Comparison of ENCODE assay signal across 8 cellular contexts in the genomic region with DNA sequence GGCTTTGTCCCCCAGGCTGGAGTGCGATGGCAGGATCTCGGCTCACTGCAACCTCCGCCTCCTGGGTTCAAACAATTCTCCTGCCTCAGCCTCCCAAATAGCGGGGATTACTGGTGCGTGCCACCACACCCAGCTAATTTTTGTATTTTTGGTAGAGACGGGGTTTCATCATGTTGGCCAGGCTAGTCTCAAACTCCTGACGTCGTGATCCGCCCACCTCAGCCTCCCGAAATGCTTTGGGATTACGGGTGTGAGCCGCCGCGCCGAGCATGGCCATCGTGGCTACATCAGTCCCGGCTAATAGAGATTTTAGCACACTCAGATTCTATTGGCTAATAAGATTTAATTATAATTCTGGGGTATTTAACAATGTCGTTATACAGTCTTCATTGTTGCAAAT. TPM values are rescaled to one million over a fixed set of nuclear protein-coding genes. Genes with fewer than 3 reads are reported as not detected.
DNase-seq lines count a peak whose midpoint lies in the region; ATAC-seq, FAIRE-seq and TF ChIP-seq lines count a peak whose summit lies in the region.
"Not testable (repeated sequence)": the region's sequence is repeated elsewhere in the genome, so short reads cannot be mapped to it uniquely, and the experiment has no call there.
"Had no signal": no experiment of that assay in that cellular context is flagged by ENCODE, and none has a peak within 500 bp of the region (broad histone marks: within the 10 kb centered on the region; RNA-seq: fewer than 3 reads in every experiment).

No MANE protein-coding gene starts in this region.

- H3K27me3 ChIP-seq in CD4-positive, CD25-positive, alpha-beta regulatory T cell (ENCODE audit: control insufficient read depth, insufficient read depth, low read length); RWPE2 (ENCODE audit: insufficient read depth, poor library complexity, severe bottlenecking); thyroid gland: not testable (repeated sequence)

- not testable (repeated sequence) for H3K4me3 ChIP-seq in CD4-positive, CD25-positive, alpha-beta regulatory T cell (ENCODE audit: low read depth, low read length); RWPE2 (ENCODE audit: severe bottlenecking); kidney (ENCODE audit: low read length in 2 of 2); thyroid gland (replicated peaks in 1 of 3)

- 96 to 98% methylated on average over 18 of the region's 18 CpGs for WGBS in thyroid gland, 2 donors

- intact Hi-C loops in activated CD8-positive, alpha-beta T cell treated with anti-CD3 and anti-CD28 coated beads for 36 hours (cut with micrococcal nuclease); kidney (cut with DNase I); thyroid gland (cut with DNase I): not testable (repeated sequence)

- not testable (repeated sequence) for H3K36me3 Mint-ChIP-seq in CD4-positive, CD25-positive, alpha-beta regulatory T cell; activated naive CD4-positive, alpha-beta T cell treated with anti-CD3 and anti-CD28 coated beads, Interleukin-2, amount 10 ng/mL, durations not matched to agents 7 days and 5 days; neural crest cell (ENCODE audit: low read depth)
- peaks cover 14% of the 10 kb centered on the region for H3K36me3 Mint-ChIP-seq in activated CD8-positive, alpha-beta T cell treated with anti-CD3 and anti-CD28 coated beads for 36 hours (ENCODE audit: low read depth)

- H3K27me3 Mint-ChIP-seq in CD4-positive, CD25-positive, alpha-beta regulatory T cell; activated CD8-positive, alpha-beta T cell treated with anti-CD3 and anti-CD28 coated beads for 36 hours; activated naive CD4-positive, alpha-beta T cell treated with anti-CD3 and anti-CD28 coated beads, Interleukin-2, amount 10 ng/mL, durations not matched to agents 7 days and 5 days; neural crest cell (ENCODE audit: low read depth): not testable (repeated sequence)

- TF ChIP-seq CTCF in RWPE2 (IDR thresholded peaks at IDR 0.05; ENCODE audit: poor library complexity, severe bottlenecking); activated CD8-positive, alpha-beta T cell treated with anti-CD3 and anti-CD28 coated beads for 36 hours (IDR thresholded peaks at IDR 0.05); kidney (IDR thresholded peaks at IDR 0.05; ENCODE audit: borderline replicate concordance, extremely low read depth, insufficient read depth); neural crest cell (conservative IDR thresholded peaks at IDR 0.05); thyroid gland (IDR thresholded peaks at IDR 0.05): not testable (repeated sequence)

- DNase-seq in CD4-positive, CD25-positive, alpha-beta regulatory T cell; activated CD8-positive, alpha-beta T cell treated with anti-CD3 and anti-CD28 coated beads for 36 hours; activated naive CD4-positive, alpha-beta T cell treated with anti-CD3 and anti-CD28 coated beads, Interleukin-2, amount 10 ng/mL, durations not matched to agents 7 days and 5 days; neural crest cell (ENCODE audit: low read depth, low spot score); thyroid gland: not testable (repeated sequence)
- DNase-seq in RWPE2 (ENCODE audit: low spot score) (peak; percentile 11), kidney (peak; percentile 63)

- peaks cover 0 to 25% (median 12%) of the 10 kb centered on the region in 4 donors for H3K4me1 Mint-ChIP-seq in CD4-positive, CD25-positive, alpha-beta regulatory T cell
- peaks cover 12% of the 10 kb centered on the region for H3K4me1 Mint-ChIP-seq in activated CD8-positive, alpha-beta T cell treated with anti-CD3 and anti-CD28 coated beads for 36 hours (ENCODE audit: low read depth)
- peaks cover 24% of the 10 kb centered on the region for H3K4me1 Mint-ChIP-seq in activated naive CD4-positive, alpha-beta T cell treated with anti-CD3 and anti-CD28 coated beads, Interleukin-2, amount 10 ng/mL, durations not matched to agents 7 days and 5 days
- peaks cover 19% of the 10 kb centered on the region for H3K4me1 Mint-ChIP-seq in neural crest cell

- not testable (repeated sequence) for ATAC-seq in CD4-positive, CD25-positive, alpha-beta regulatory T cell (ENCODE audit: low read depth in 2 of 2); RWPE2 (ENCODE audit: low read depth); activated CD8-positive, alpha-beta T cell treated with anti-CD3 and anti-CD28 coated beads for 36 hours

- H3K9ac ChIP-seq in kidney (ENCODE audit: low read length in 2 of 2): peak overlapping the region in 1 of 2 donors; percentile 87

- H3K9me3 Mint-ChIP-seq in CD4-positive, CD25-positive, alpha-beta regulatory T cell; activated CD8-positive, alpha-beta T cell treated with anti-CD3 and anti-CD28 coated beads for 36 hours; activated naive CD4-positive, alpha-beta T cell treated with anti-CD3 and anti-CD28 coated beads, Interleukin-2, amount 10 ng/mL, durations not matched to agents 7 days and 5 days; neural crest cell: not testable (repeated sequence)

- H3K36me3 ChIP-seq in CD4-positive, CD25-positive, alpha-beta regulatory T cell (ENCODE audit: control insufficient read depth, insufficient read depth, low read length); RWPE2 (ENCODE audit: low read depth); kidney (ENCODE audit: control insufficient read depth in 1 of 2, insufficient read depth in 2 of 2, low read length in 2 of 2); thyroid gland: not testable (repeated sequence)

- not testable (repeated sequence) for H3K9me3 ChIP-seq in CD4-positive, CD25-positive, alpha-beta regulatory T cell (ENCODE audit: control insufficient read depth in 2 of 2, low read length in 2 of 2); RWPE2 (ENCODE audit: severe bottlenecking); kidney (ENCODE audit: control insufficient read depth in 1 of 2, low read length in 2 of 2); thyroid gland

- POLR2A ChIA-PET in activated CD8-positive, alpha-beta T cell treated with anti-CD3 and anti-CD28 coated beads for 36 hours (lab: Charles Lee): interaction anchor here (0.6 to 1.1 kb wide), 2 partner anchors 38 to 131 kb away, joined by 3 to 6 read pairs; no protein-coding TSS in a partner anchor

- H3K27ac Mint-ChIP-seq in CD4-positive, CD25-positive, alpha-beta regulatory T cell; activated CD8-positive, alpha-beta T cell treated with anti-CD3 and anti-CD28 coated beads for 36 hours; neural crest cell (ENCODE audit: unreplicated experiment): not testable (repeated sequence)
- peak overlapping the region; percentile 76 for H3K27ac Mint-ChIP-seq in activated naive CD4-positive, alpha-beta T cell treated with anti-CD3 and anti-CD28 coated beads, Interleukin-2, amount 10 ng/mL, durations not matched to agents 7 days and 5 days

- H3K4me3 Mint-ChIP-seq in CD4-positive, CD25-positive, alpha-beta regulatory T cell: peak overlapping the region in 3 of 4 donors; percentile 8 to 66 (median 58)
- H3K4me3 Mint-ChIP-seq in activated CD8-positive, alpha-beta T cell treated with anti-CD3 and anti-CD28 coated beads for 36 hours: peak overlapping the region; percentile 21
- H3K4me3 Mint-ChIP-seq in activated naive CD4-positive, alpha-beta T cell treated with anti-CD3 and anti-CD28 coated beads, Interleukin-2, amount 10 ng/mL, durations not matched to agents 7 days and 5 days: not testable (repeated sequence)
- peak overlapping the region; percentile 32 for H3K4me3 Mint-ChIP-seq in neural crest cell

- not testable (repeated sequence) for FAIRE-seq in kidney (lab: Jason Lieb, UNC)

- CTCF ChIA-PET in activated CD8-positive, alpha-beta T cell treated with anti-CD3 and anti-CD28 coated beads for 36 hours (lab: Charles Lee): interaction anchor here (1.6 kb wide), 1 partner anchor 49 kb away, joined by 4 read pairs; no protein-coding TSS in a partner anchor
- CTCF ChIA-PET in activated naive CD4-positive, alpha-beta T cell treated with anti-CD3 and anti-CD28 coated beads, Interleukin-2, amount 10 ng/mL, durations not matched to agents 7 days and 5 days (lab: Charles Lee): not testable (repeated sequence)

- not testable (repeated sequence) for H3K27ac ChIP-seq in CD4-positive, CD25-positive, alpha-beta regulatory T cell (ENCODE audit: insufficient read depth, low read length, poor library complexity, severe bottlenecking); RWPE2 (ENCODE audit: poor library complexity, severe bottlenecking)
- H3K27ac ChIP-seq in kidney (ENCODE audit: low read depth in 2 of 2, low read length in 2 of 2): peak overlapping the region; percentile 94 to 95
- peak overlapping the region in 2 of 3 donors; percentile 94 to 96 for H3K27ac ChIP-seq in thyroid gland

- not testable (repeated sequence) for TF ChIP-seq POLR2A in thyroid gland (IDR thresholded peaks at IDR 0.05)

- not testable (repeated sequence) for H3K4me1 ChIP-seq in CD4-positive, CD25-positive, alpha-beta regulatory T cell (ENCODE audit: control insufficient read depth, insufficient read depth, low read length, poor library complexity, severe bottlenecking); RWPE2 (ENCODE audit: insufficient read depth, poor library complexity, severe bottlenecking)
- H3K4me1 ChIP-seq in kidney (ENCODE audit: control insufficient read depth in 1 of 2, insufficient read depth in 1 of 2, low read depth in 1 of 2, low read length in 2 of 2) (peaks cover 7 to 13% of the 10 kb centered on the region in 2 donors), thyroid gland (peaks cover 17 to 20% of the 10 kb centered on the region in 2 donors)

RNA-seq across cellular contexts. Expression of gene FAM20C, which starts 41.0 kb away (rescaled TPM):
- total RNA-seq in CD4-positive, CD25-positive, alpha-beta regulatory T cell: not detected
- not detected for polyA plus RNA-seq in CD4-positive, CD25-positive, alpha-beta regulatory T cell
- total RNA-seq in activated CD8-positive, alpha-beta T cell treated with anti-CD3 and anti-CD28 coated beads for 36 hours: 1 to 10 TPM in 1 of 2 experiments, under 1 TPM in 1; 0.29 to 1.1 TPM
- 84.9 TPM for total RNA-seq in kidney
- polyA plus RNA-seq in kidney (ENCODE audit: insufficient read depth, low read depth, low replicate concordance): 114 TPM
- total RNA-seq in neural crest cell: 21.9 and 22.7 TPM in 2 replicates
- total RNA-seq in thyroid gland: 10 to 100 TPM; 14.0 to 41.8 (median 23.3) TPM
- total RNA-seq: OCI-LY7 had no signal

Comparison
In these comparisons a context has a peak if more than half of its experiments do, and no peak if none do; other contexts are left out.
1. RNA of gene FAM20C, which starts 41.0 kb away (total RNA-seq): 84.9 TPM in kidney (single experiment), 14.0 to 41.8 TPM in thyroid gland and 21.9 to 22.7 TPM in neural crest cell; 0.29 to 1.1 TPM in activated CD8-positive, alpha-beta T cell treated with anti-CD3 and anti-CD28 coated beads for 36 hours and not detected in CD4-positive, CD25-positive, alpha-beta regulatory T cell (single experiment); every median in the first group is over 4 times any median in the second.